19 cellular contexts compared by ENCODE assay signal in the genomic region with DNA sequence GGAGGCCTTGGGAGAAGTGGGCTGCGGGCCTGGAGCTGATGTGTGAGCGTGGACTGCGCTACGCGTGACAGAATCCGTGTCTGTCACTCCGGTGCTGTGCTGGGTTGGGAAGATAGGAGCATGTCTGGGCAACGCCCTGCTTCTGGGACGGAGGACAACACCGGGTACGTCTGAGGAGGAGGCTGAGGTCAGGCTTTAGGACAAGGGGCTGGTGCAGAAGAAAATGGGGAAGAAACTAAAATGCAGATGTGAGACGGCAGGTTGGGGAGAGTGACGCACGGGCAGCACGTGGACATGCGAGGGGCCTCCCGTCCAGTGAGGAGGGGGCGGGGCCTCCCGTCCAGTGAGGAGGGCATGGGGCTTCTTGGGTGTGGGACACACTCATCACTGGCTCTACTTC.
DNase-seq lines count a peak whose midpoint lies in the region; ATAC-seq and TF ChIP-seq lines count a peak whose summit lies in the region.
"Had no signal": no experiment of that assay in that cellular context is flagged by ENCODE, and none has a peak within 500 bp of the region (broad histone marks: within the 10 kb centered on the region; RNA-seq: fewer than 3 reads in every experiment).

No MANE protein-coding gene starts in this region.

- no peaks in the 10 kb centered on the region for H3K9me3 ChIP-seq in left ventricle myocardium inferior (replicated peaks)

- H3K4me1 Mint-ChIP-seq in chondrocyte (ENCODE audit: low read depth) (no peaks in the 10 kb centered on the region), neural crest cell (peaks cover 19% of the 10 kb centered on the region)
- H3K4me1 Mint-ChIP-seq in natural killer cell treated with Interleukin-12 subunit alpha and Interleukin-12 subunit beta and Interleukin-15 and Interleukin-18, amount 100 ng/mL, for 72 hours (ENCODE audit: low read depth in 2 of 2): peaks cover 0 to 12% of the 10 kb centered on the region in 2 donors
- H3K4me1 Mint-ChIP-seq: B cell, GM23338 had no signal

- peaks cover 27% of the 10 kb centered on the region for H3K36me3 ChIP-seq in left ventricle myocardium inferior

- H3K27me3 Mint-ChIP-seq in chondrocyte (ENCODE audit: low read depth) (peaks cover 21% of the 10 kb centered on the region), neural crest cell (ENCODE audit: low read depth) (no peaks in the 10 kb centered on the region)
- H3K27me3 Mint-ChIP-seq in natural killer cell treated with Interleukin-12 subunit alpha and Interleukin-12 subunit beta and Interleukin-15 and Interleukin-18, amount 100 ng/mL, for 72 hours: no peaks in the 10 kb centered on the region
- H3K27me3 Mint-ChIP-seq: B cell had no signal

- TF ChIP-seq CTCF in left ventricle myocardium inferior (IDR thresholded peaks at IDR 0.05; ENCODE audit: borderline replicate concordance) (no peak), chondrocyte (IDR thresholded peaks at IDR 0.05) (no peak), neural crest cell (conservative IDR thresholded peaks at IDR 0.05) (no peak)

- DNase-seq in left cardiac atrium (peak; percentile 4), left ventricle myocardium inferior (no peak), chondrocyte (ENCODE audit: low spot score) (peak; percentile 84), neural crest cell (ENCODE audit: low read depth, low spot score) (no peak), NCI-H2107 (lab: John Stamatoyannopoulos, UW) (no peak), NCI-H748 (lab: John Stamatoyannopoulos, UW; ENCODE audit: unreplicated experiment) (no peak)
- DNase-seq in natural killer cell treated with Interleukin-12 subunit alpha and Interleukin-12 subunit beta and Interleukin-15 and Interleukin-18, amount 100 ng/mL, for 72 hours (ENCODE audit: low spot score): no peak
- DNase-seq: ACHN; CD8-positive, alpha-beta T cell; GF-D8; NCI-H1048; NCI-H146; NCI-H2081 treated with DMSO at 0.1 percent for 48 hours; NCI-H2227 treated with DMSO at 0.1 percent for 48 hours; NCI-H524 treated with DMSO at 0.1 percent for 48 hours; OCI-M1 had no signal

- intact Hi-C loops in left cardiac atrium (cut with DNase I) (no loop called here), left ventricle myocardium inferior (cut with micrococcal nuclease) (no loop called here)

- no peak overlapping the region for H3K4me3 ChIP-seq in left ventricle myocardium inferior
- H3K4me3 ChIP-seq: GM23338 had no signal

- no peaks in the 10 kb centered on the region for H3K36me3 Mint-ChIP-seq in chondrocyte (ENCODE audit: low read depth)
- H3K36me3 Mint-ChIP-seq in neural crest cell (ENCODE audit: low read depth): peaks cover 32% of the 10 kb centered on the region
- H3K36me3 Mint-ChIP-seq in natural killer cell treated with Interleukin-12 subunit alpha and Interleukin-12 subunit beta and Interleukin-15 and Interleukin-18, amount 100 ng/mL, for 72 hours: no peaks in the 10 kb centered on the region
- H3K36me3 Mint-ChIP-seq: CD8-positive, alpha-beta T cell had no signal

- H3K9me3 Mint-ChIP-seq in chondrocyte (ENCODE audit: low read depth) (no peaks in the 10 kb centered on the region), neural crest cell (no peaks in the 10 kb centered on the region)
- no peaks in the 10 kb centered on the region for H3K9me3 Mint-ChIP-seq in natural killer cell treated with Interleukin-12 subunit alpha and Interleukin-12 subunit beta and Interleukin-15 and Interleukin-18, amount 100 ng/mL, for 72 hours
- H3K9me3 Mint-ChIP-seq: CD8-positive, alpha-beta T cell had no signal

- no peaks in the 10 kb centered on the region for H3K4me1 ChIP-seq in left ventricle myocardium inferior

- H3K27ac Mint-ChIP-seq in chondrocyte (ENCODE audit: unreplicated experiment): no peak overlapping the region
- H3K27ac Mint-ChIP-seq in neural crest cell (ENCODE audit: unreplicated experiment): no peak overlapping the region
- H3K27ac Mint-ChIP-seq in natural killer cell treated with Interleukin-12 subunit alpha and Interleukin-12 subunit beta and Interleukin-15 and Interleukin-18, amount 100 ng/mL, for 72 hours: no peak overlapping the region
- H3K27ac Mint-ChIP-seq: B cell; CD8-positive, alpha-beta T cell; GM23338 had no signal

- H3K4me3 Mint-ChIP-seq in chondrocyte (ENCODE audit: unreplicated experiment) (no peak overlapping the region), neural crest cell (peak overlapping the region; percentile 14)
- H3K4me3 Mint-ChIP-seq in natural killer cell treated with Interleukin-12 subunit alpha and Interleukin-12 subunit beta and Interleukin-15 and Interleukin-18, amount 100 ng/mL, for 72 hours: no peak overlapping the region
- H3K4me3 Mint-ChIP-seq: B cell; CD8-positive, alpha-beta T cell; GM23338 had no signal

- ATAC-seq in left cardiac atrium: no peak
- no peak for ATAC-seq in natural killer cell treated with Interleukin-12 subunit alpha and Interleukin-12 subunit beta and Interleukin-15 and Interleukin-18, amount 100 ng/mL, for 72 hours
- ATAC-seq: CD8-positive, alpha-beta T cell; GM23338 had no signal

- no peak overlapping the region for H3K27ac ChIP-seq in left ventricle myocardium inferior (replicated peaks)
- H3K27ac ChIP-seq: RWPE1 had no signal

- H3K27me3 ChIP-seq in left ventricle myocardium inferior (ENCODE audit: low read depth): peaks cover 33% of the 10 kb centered on the region

Comparison
In these comparisons a context has a peak if more than half of its experiments do, and no peak if none do; other contexts are left out.
1. DNase-seq: peak in left cardiac atrium (single experiment) and chondrocyte (single experiment); none in left ventricle myocardium inferior (single experiment), neural crest cell (single experiment), natural killer cell treated with Interleukin-12 subunit alpha and Interleukin-12 subunit beta and Interleukin-15 and Interleukin-18, amount 100 ng/mL, for 72 hours (single experiment), NCI-H2107 (single experiment) and NCI-H748 (single experiment).